Comparison of ENCODE assay signal across 9 cellular contexts in genomic region chr1:16013220-16013907, GRCh38.
DNase-seq lines count a peak whose midpoint lies in the region; ATAC-seq and TF ChIP-seq lines count a peak whose summit lies in the region.
"Had no signal": no experiment of that assay in that cellular context is flagged by ENCODE, and none has a peak within 500 bp of the region (broad histone marks: within the 10 kb centered on the region; RNA-seq: fewer than 3 reads in every experiment).

No MANE protein-coding gene starts in this region.

- H3K4me1 ChIP-seq in OCI-LY1 (ENCODE audit: insufficient read depth, low read length, severe bottlenecking) = peaks cover 24% of the 10 kb centered on the region

- H3K4me3 ChIP-seq in OCI-LY1 (ENCODE audit: low read depth, low read length, poor library complexity, severe bottlenecking) = peak overlapping the region; percentile 42
- peak overlapping the region; percentile 20 for H3K4me3 ChIP-seq in iPS-11a (ENCODE audit: low read depth, low read length)

- H3K36me3 ChIP-seq in OCI-LY1 (ENCODE audit: insufficient read depth, low read length) = no peaks in the 10 kb centered on the region

- DNase-seq in DMS 273 (lab: John Stamatoyannopoulos, UW; ENCODE audit: unreplicated experiment) (peak; percentile 46), DMS 273 treated with DMSO at 0.1 percent for 48 hours (lab: John Stamatoyannopoulos, UW) (no peak), NK-92 (lab: John Stamatoyannopoulos, UW; ENCODE audit: unreplicated experiment) (no peak)
- peak; percentile 47 for DNase-seq in activated naive CD8-positive, alpha-beta T cell treated with anti-CD3 and anti-CD28 coated beads, Interleukin-2, amount 50 U/mL, for 16 hours (ENCODE audit: low read depth, low spot score)
- DNase-seq in stimulated activated CD4-positive, alpha-beta T cell treated with anti-CD3 and anti-CD28 coated beads, Interleukin-12 subunit alpha, Interleukin-12 subunit beta, amount 100 ng/mL, for 24 hours (ENCODE audit: low read depth in 2 of 2) = peak; percentile 24 to 36

- no peak for ATAC-seq in GM21381 (IDR thresholded peaks at IDR 0.05; ENCODE audit: unreplicated experiment)

- H3K9me2 ChIP-seq in OCI-LY1 (ENCODE audit: low read depth, low read length) = no peaks in the 10 kb centered on the region

- peak overlapping the region; percentile 28; the same call in 1 of the 2 replicates for H3K9ac ChIP-seq in OCI-LY1 (ENCODE audit: low read length)

- H3F3A ChIP-seq in OCI-LY1 (ENCODE audit: insufficient read depth, low read length) = no peaks in the 10 kb centered on the region

- H3K79me2 ChIP-seq in OCI-LY1 (ENCODE audit: insufficient read depth, low read length) = no peaks in the 10 kb centered on the region

- no peaks in the 10 kb centered on the region for H3K9me3 ChIP-seq in OCI-LY1 (ENCODE audit: low read length)

- peak overlapping the region; percentile 61 for H3K4me2 ChIP-seq in OCI-LY1 (ENCODE audit: low read length)

- no peaks in the 10 kb centered on the region for H4K20me1 ChIP-seq in OCI-LY1 (ENCODE audit: insufficient read depth, low read length)

- H3K27ac ChIP-seq in OCI-LY1 (ENCODE audit: low read depth, low read length, poor library complexity, severe bottlenecking) = no peak overlapping the region
- H3K27ac ChIP-seq: 22Rv1 had no signal

- no peak for TF ChIP-seq CTCF in OCI-LY1 (IDR thresholded peaks at IDR 0.05; ENCODE audit: low read length)

- H3K27me3 ChIP-seq in OCI-LY1 (ENCODE audit: insufficient read depth, low read length) = no peaks in the 10 kb centered on the region; the same call in 1 of the 2 replicates

- H2AFZ ChIP-seq in OCI-LY1 (ENCODE audit: low read length) = no peak overlapping the region

Comparison
In these comparisons a context has a peak if more than half of its experiments do, and no peak if none do; other contexts are left out.
1. DNase-seq: peak in DMS 273 (single experiment), activated naive CD8-positive, alpha-beta T cell treated with anti-CD3 and anti-CD28 coated beads, Interleukin-2, amount 50 U/mL, for 16 hours (single experiment) and stimulated activated CD4-positive, alpha-beta T cell treated with anti-CD3 and anti-CD28 coated beads, Interleukin-12 subunit alpha, Interleukin-12 subunit beta, amount 100 ng/mL, for 24 hours (2 of 2); none in DMS 273 treated with DMSO at 0.1 percent for 48 hours (single experiment) and NK-92 (single experiment).